Comparison of ENCODE assay signal across 21 cellular contexts in the genomic region with DNA sequence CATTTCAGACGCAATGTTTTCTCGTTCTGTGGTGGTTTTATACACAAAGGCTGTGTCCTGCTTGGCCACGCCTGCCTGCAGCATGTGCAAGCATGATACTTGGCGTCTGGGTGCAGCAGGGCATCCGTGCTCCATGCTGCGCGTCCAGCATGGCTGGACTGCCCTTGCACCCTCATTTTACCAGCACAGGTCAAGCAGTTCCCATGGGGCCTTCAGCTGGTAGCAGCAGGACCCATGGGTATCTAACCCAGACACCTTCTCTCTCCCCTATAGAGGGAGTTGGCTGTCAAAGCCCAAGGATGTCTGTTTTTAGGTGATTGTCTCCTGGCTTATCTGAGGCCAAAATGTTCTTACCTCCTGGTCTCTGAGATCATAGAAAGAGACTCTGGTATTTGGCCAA.
"Had no signal": no experiment of that assay in that cellular context is flagged by ENCODE, and none has a peak within 500 bp of the region (broad histone marks: within the 10 kb centered on the region; RNA-seq: fewer than 3 reads in every experiment).

No MANE protein-coding gene starts in this region.

- H3K4me1 ChIP-seq: uterus had no signal

- H3K27me3 ChIP-seq: testis, uterus had no signal

- H3K27ac ChIP-seq: heart left ventricle, parathyroid adenoma, testis, uterus had no signal

- H3K9ac ChIP-seq: parathyroid adenoma had no signal

- H2AFZ ChIP-seq: parathyroid adenoma had no signal

- DNase-seq: activated CD4-positive, alpha-beta memory T cell treated with anti-CD3 and anti-CD28 coated beads, Interleukin-2, amount 10 ng/mL, durations not matched to agents 7 days and 5 days; activated CD4-positive, alpha-beta T cell treated with anti-CD3 and anti-CD28 coated beads, Interleukin-2, amount 10 ng/mL, durations not matched to agents 24 days and 14 days; activated naive CD4-positive, alpha-beta T cell treated with Interleukin-2 at 50 U/mL for 16 hours; activated naive CD8-positive, alpha-beta T cell treated with anti-CD3 and anti-CD28 coated beads for 36 hours; activated T-cell treated with anti-CD3 and anti-CD28 coated beads, Interleukin-2, amount 50 U/mL, for 24 hours; central memory CD4-positive, alpha-beta T cell; dermis blood vessel endothelial cell; effector CD8-positive, alpha-beta T cell; mucosa of descending colon; nucleus accumbens; small intestine; stimulated activated CD4-positive, alpha-beta T cell treated with anti-CD3 and anti-CD28 coated beads, Interleukin-2, amount 100 ng/mL, for 48 hours; stimulated activated CD8-positive, alpha-beta memory T cell treated with anti-CD3 and anti-CD28 coated beads, Interleukin-4, amount 100 ng/mL, for 48 hours; stimulated activated naive B cell treated with anti-CD40 and anti-IgM and Interleukin-4, amounts not matched to agents 10 μg/mL and 1 μg/mL and 100 μg/mL, for 72 hours; T1000; testis; trophoblast cell; uterus had no signal

- H3K9me3 ChIP-seq: mucosa of descending colon, testis, uterus had no signal

- H3K79me2 ChIP-seq: parathyroid adenoma had no signal

- H3K36me3 ChIP-seq: heart left ventricle, uterus had no signal

- ATAC-seq: activated T-helper 17 cell treated with anti-CD3 and anti-CD28 coated beads, Interleukin-2, amount 50 U/mL, for 72 hours; stimulated activated naive B cell treated with anti-CD40 and anti-IgM and Interleukin-4, amounts not matched to agents 10 μg/mL and 1 μg/mL and 100 μg/mL, for 72 hours had no signal

- H3K4me3 ChIP-seq: heart left ventricle, mucosa of descending colon, uterus had no signal
